Comparison of ENCODE assay signal across 11 cellular contexts in the genomic region with DNA sequence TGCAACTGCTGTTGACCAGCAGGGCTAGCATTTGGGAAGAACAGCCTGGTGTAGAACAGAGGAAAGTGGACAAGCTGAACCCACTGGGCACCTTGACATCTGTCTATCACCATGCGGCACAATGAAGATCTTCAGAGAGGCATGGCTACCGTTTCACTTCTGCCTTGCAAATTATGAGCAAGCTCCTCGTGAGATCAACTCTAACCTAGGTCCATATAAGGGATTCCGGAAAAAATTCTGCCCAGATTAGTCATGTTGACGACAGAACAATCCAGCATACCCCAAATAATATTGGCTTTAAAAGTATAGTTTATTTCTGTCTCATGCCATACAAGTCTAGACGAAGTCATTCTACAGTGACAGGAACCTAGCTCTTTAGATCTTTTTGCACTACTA.
A peak's percentile ranks its signal among the peaks of the same experiment; 100 is the strongest.
DNase-seq lines count a peak whose midpoint lies in the region; ATAC-seq, FAIRE-seq and TF ChIP-seq lines count a peak whose summit lies in the region.
"Had no signal": no experiment of that assay in that cellular context is flagged by ENCODE, and none has a peak within 500 bp of the region (broad histone marks: within the 10 kb centered on the region; RNA-seq: fewer than 3 reads in every experiment).

No MANE protein-coding gene starts in this region.

- H3K4me3 Mint-ChIP-seq in stimulated activated memory B cell treated with anti-CD40 and anti-IgM and Interleukin-4, amounts not matched to agents 10 μg/mL and 1 μg/mL and 100 μg/mL, for 72 hours, result no peak overlapping the region

- H3F3A ChIP-seq in OCI-LY1 (ENCODE audit: insufficient read depth, low read length), result no peaks in the 10 kb centered on the region

- no peak for TF ChIP-seq CTCF in OCI-LY1 (IDR thresholded peaks at IDR 0.05; ENCODE audit: low read length)
- TF ChIP-seq CTCF in foreskin keratinocyte (conservative IDR thresholded peaks at IDR 0.05), result no peak
- TF ChIP-seq CTCF in kidney (IDR thresholded peaks at IDR 0.05; ENCODE audit: borderline replicate concordance, extremely low read depth, insufficient read depth), result no peak

- H3K9me3 ChIP-seq in OCI-LY1 (ENCODE audit: low read length) (peaks cover 14% of the 10 kb centered on the region; the same call in 1 of the 2 replicates), kidney (ENCODE audit: control insufficient read depth in 1 of 2, low read length in 2 of 2) (no peaks in the 10 kb centered on the region)

- peak overlapping the region; percentile 41; the same call in 1 of the 2 replicates for H3K4me2 ChIP-seq in OCI-LY1 (ENCODE audit: low read length)

- peak; percentile 90 to 91 for DNase-seq in foreskin keratinocyte
- no peak for DNase-seq in activated CD4-positive, CD25-positive, alpha-beta regulatory T cell treated with anti-CD3 and anti-CD28 coated beads, Interleukin-2, amount 50 U/mL, for 72 hours
- no peak for DNase-seq in left colon
- DNase-seq in kidney, result no peak
- DNase-seq: GOT3, mesendoderm had no signal

- H3K36me3 Mint-ChIP-seq in stimulated activated memory B cell treated with anti-CD40 and anti-IgM and Interleukin-4, amounts not matched to agents 10 μg/mL and 1 μg/mL and 100 μg/mL, for 72 hours, result peaks cover 46% of the 10 kb centered on the region

- H3K27ac ChIP-seq in OCI-LY1 (ENCODE audit: low read depth, low read length, poor library complexity, severe bottlenecking), result peak overlapping the region; percentile 78
- peak overlapping the region; percentile 67 for H3K27ac ChIP-seq in foreskin keratinocyte
- H3K27ac ChIP-seq in kidney (ENCODE audit: low read depth in 2 of 2, low read length in 2 of 2), result no peak overlapping the region

- H3K4me3 ChIP-seq in OCI-LY1 (ENCODE audit: low read depth, low read length, poor library complexity, severe bottlenecking) (peak overlapping the region; percentile 0), kidney (ENCODE audit: low read length in 2 of 2) (no peak overlapping the region)

- peak overlapping the region; percentile 85 for H3K27ac Mint-ChIP-seq in stimulated activated memory B cell treated with anti-CD40 and anti-IgM and Interleukin-4, amounts not matched to agents 10 μg/mL and 1 μg/mL and 100 μg/mL, for 72 hours
- H3K27ac Mint-ChIP-seq: activated T-helper 2 cell treated with anti-CD3 and anti-CD28 coated beads, Interferon-gamma antibody, Interleukin-2, Interleukin-4, amounts not matched to agents 10 μg/mL and 5 μg/mL and 100 μg/mL, durations not matched to agents 14 hours and 24 hours and 36 hours had no signal

- ATAC-seq in GM21786 (IDR thresholded peaks at IDR 0.05; ENCODE audit: unreplicated experiment) (peak; percentile 26), foreskin keratinocyte (peak; percentile 87), HG03280 (IDR thresholded peaks at IDR 0.05; ENCODE audit: unreplicated experiment) (no peak), left colon (no peak)
- ATAC-seq in stimulated activated memory B cell treated with anti-CD40 and anti-IgM and Interleukin-4, amounts not matched to agents 10 μg/mL and 1 μg/mL and 100 μg/mL, for 72 hours, result peak; percentile 70

- H3K27me3 Mint-ChIP-seq in stimulated activated memory B cell treated with anti-CD40 and anti-IgM and Interleukin-4, amounts not matched to agents 10 μg/mL and 1 μg/mL and 100 μg/mL, for 72 hours, result no peaks in the 10 kb centered on the region

- peak overlapping the region; percentile 76 for H2AFZ ChIP-seq in OCI-LY1 (ENCODE audit: low read length)

- no peaks in the 10 kb centered on the region for H3K79me2 ChIP-seq in OCI-LY1 (ENCODE audit: insufficient read depth, low read length)

- H3K36me3 ChIP-seq in OCI-LY1 (ENCODE audit: insufficient read depth, low read length) (no peaks in the 10 kb centered on the region; the same call in 1 of the 2 replicates), kidney (ENCODE audit: control insufficient read depth in 1 of 2, insufficient read depth in 2 of 2, low read length in 2 of 2) (no peaks in the 10 kb centered on the region)

- H3K9me3 Mint-ChIP-seq in stimulated activated memory B cell treated with anti-CD40 and anti-IgM and Interleukin-4, amounts not matched to agents 10 μg/mL and 1 μg/mL and 100 μg/mL, for 72 hours, result peaks cover 23% of the 10 kb centered on the region

- no peaks in the 10 kb centered on the region for H4K20me1 ChIP-seq in OCI-LY1 (ENCODE audit: insufficient read depth, low read length)

- H3K9ac ChIP-seq in OCI-LY1 (ENCODE audit: low read length), result peak overlapping the region; percentile 38; the same call in 1 of the 2 replicates
- no peak overlapping the region for H3K9ac ChIP-seq in kidney (ENCODE audit: low read length in 2 of 2)

- no peak for FAIRE-seq in kidney (lab: Jason Lieb, UNC)

- H3K4me1 Mint-ChIP-seq in stimulated activated memory B cell treated with anti-CD40 and anti-IgM and Interleukin-4, amounts not matched to agents 10 μg/mL and 1 μg/mL and 100 μg/mL, for 72 hours, result peaks cover 48% of the 10 kb centered on the region

- H3K9me2 ChIP-seq in OCI-LY1 (ENCODE audit: low read depth, low read length), result no peaks in the 10 kb centered on the region

- H3K4me1 ChIP-seq in OCI-LY1 (ENCODE audit: insufficient read depth, low read length, severe bottlenecking), result peaks cover 30% of the 10 kb centered on the region
- H3K4me1 ChIP-seq in foreskin keratinocyte, result peaks cover 16% of the 10 kb centered on the region
- H3K4me1 ChIP-seq in kidney (ENCODE audit: control insufficient read depth in 1 of 2, insufficient read depth in 1 of 2, low read depth in 1 of 2, low read length in 2 of 2), result no peaks in the 10 kb centered on the region

- H3K27me3 ChIP-seq in OCI-LY1 (ENCODE audit: insufficient read depth, low read length) (no peaks in the 10 kb centered on the region), foreskin keratinocyte (no peaks in the 10 kb centered on the region)

- intact Hi-C loops in left colon (cut with DNase I, micrococcal nuclease) (no loop called here), kidney (cut with DNase I) (loop anchor here (10.0 kb wide), 1 partner anchor 71 kb away; no protein-coding TSS in a partner anchor)

Comparison
In these comparisons a context has a peak if more than half of its experiments do, and no peak if none do; other contexts are left out.
1. ATAC-seq: peak in GM21786 (single experiment), foreskin keratinocyte (single experiment) and stimulated activated memory B cell treated with anti-CD40 and anti-IgM and Interleukin-4, amounts not matched to agents 10 μg/mL and 1 μg/mL and 100 μg/mL, for 72 hours (single experiment); none in HG03280 (single experiment) and left colon (single experiment).
2. H3K27ac ChIP-seq: peak in OCI-LY1 (single experiment) and foreskin keratinocyte (single experiment); none in kidney (0 of 2).
3. DNase-seq: peak in foreskin keratinocyte (2 of 2); none in activated CD4-positive, CD25-positive, alpha-beta regulatory T cell treated with anti-CD3 and anti-CD28 coated beads, Interleukin-2, amount 50 U/mL, for 72 hours (single experiment), left colon (0 of 2) and kidney (single experiment).